In genomic region chr5:32132757-32133156, GRCh38 we compare ENCODE assay signal across 15 cellular contexts. TPM values are rescaled to one million over a fixed set of nuclear protein-coding genes. Genes with fewer than 3 reads are reported as not detected.
DNase-seq lines count a peak whose midpoint lies in the region; ATAC-seq and TF ChIP-seq lines count a peak whose summit lies in the region.
"Had no signal": no experiment of that assay in that cellular context is flagged by ENCODE, and none has a peak within 500 bp of the region (broad histone marks: within the 10 kb centered on the region; RNA-seq: fewer than 3 reads in every experiment).

No MANE protein-coding gene starts in this region.

- no peak for ATAC-seq in activated T-cell treated with anti-CD3 and anti-CD28 coated beads, Interleukin-2, amount 50 U/mL, for 72 hours (replicated peaks in 1 of 2)
- no peak for ATAC-seq in naive thymus-derived CD4-positive, alpha-beta T cell
- no peak for ATAC-seq in GM19035 (IDR thresholded peaks at IDR 0.05; ENCODE audit: unreplicated experiment)

- intact Hi-C loops in naive thymus-derived CD4-positive, alpha-beta T cell (cut with micrococcal nuclease): no loop called here

- POLR2A ChIA-PET in HEK293 (lab: Yijun Ruan, JAX): no interaction called here
- POLR2A ChIA-PET in naive thymus-derived CD4-positive, alpha-beta T cell (lab: Charles Lee): no interaction called here

- H3K27ac ChIP-seq in HEK293 (ENCODE audit: extremely low read depth, low read depth, low read length): no peak overlapping the region
- no peak overlapping the region for H3K27ac ChIP-seq in naive thymus-derived CD4-positive, alpha-beta T cell (ENCODE audit: low read depth, low read length)
- H3K27ac ChIP-seq: BLaER1 treated with 17β-estradiol and CSF1 and Interleukin-3, amounts not matched to agents 10 nM and 100 nM; HL-60 had no signal

- no peaks in the 10 kb centered on the region for H3K27me3 ChIP-seq in naive thymus-derived CD4-positive, alpha-beta T cell (ENCODE audit: control insufficient read depth in 2 of 2, insufficient read depth in 2 of 2, low read length in 2 of 2)
- H3K27me3 ChIP-seq: BLaER1 treated with 17β-estradiol and CSF1 and Interleukin-3, amounts not matched to agents 10 nM and 100 nM had no signal

- peaks cover 3 to 17% of the 10 kb centered on the region in 2 donors for H3K36me3 Mint-ChIP-seq in activated T-cell treated with anti-CD3 and anti-CD28 coated beads, Interleukin-2, amount 50 U/mL, for 72 hours (ENCODE audit: insufficient read depth in 2 of 2)
- H3K36me3 Mint-ChIP-seq in activated naive CD8-positive, alpha-beta T cell treated with anti-CD3 and anti-CD28 coated beads for 36 hours: peaks cover 38% of the 10 kb centered on the region
- peaks cover 4 to 44% (median 12%) of the 10 kb centered on the region in 5 donors for H3K36me3 Mint-ChIP-seq in naive thymus-derived CD4-positive, alpha-beta T cell

- peaks cover 18% of the 10 kb centered on the region for H3K4me1 ChIP-seq in HEK293 (ENCODE audit: control insufficient read depth, insufficient read depth, low read length)
- H3K4me1 ChIP-seq in naive thymus-derived CD4-positive, alpha-beta T cell (ENCODE audit: control insufficient read depth in 2 of 2, insufficient read depth in 2 of 2, low read length in 2 of 2): peaks cover 0 to 3% of the 10 kb centered on the region in 2 donors
- H3K4me1 ChIP-seq: BLaER1 treated with 17β-estradiol and CSF1 and Interleukin-3, amounts not matched to agents 10 nM and 100 nM had no signal

- peaks cover 34% of the 10 kb centered on the region for H3K4me1 Mint-ChIP-seq in activated T-cell treated with anti-CD3 and anti-CD28 coated beads, Interleukin-2, amount 50 U/mL, for 72 hours (ENCODE audit: low read depth)
- H3K4me1 Mint-ChIP-seq in activated naive CD8-positive, alpha-beta T cell treated with anti-CD3 and anti-CD28 coated beads for 36 hours: peaks cover 26% of the 10 kb centered on the region
- peaks cover 14 to 50% (median 35%) of the 10 kb centered on the region in 7 donors for H3K4me1 Mint-ChIP-seq in naive thymus-derived CD4-positive, alpha-beta T cell

- no peak for TF ChIP-seq CTCF in HEK293 (tag by site-specific recombination; IDR thresholded peaks at IDR 0.05)

- no peak for DNase-seq in activated T-cell treated with anti-CD3 and anti-CD28 coated beads, Interleukin-2, amount 50 U/mL, for 72 hours
- DNase-seq in activated T-cell treated with anti-CD3 and anti-CD28 coated beads for 4 hours (no peak), Kasumi-1 (lab: John Stamatoyannopoulos, UW) (no peak), NCI-H1436 treated with DMSO at 0.1 percent for 48 hours (lab: John Stamatoyannopoulos, UW) (no peak)
- no peak for DNase-seq in activated naive CD8-positive, alpha-beta T cell treated with anti-CD3 and anti-CD28 coated beads for 36 hours
- DNase-seq in naive thymus-derived CD4-positive, alpha-beta T cell: no peak
- DNase-seq: DND-41, HCEC 1CT, NCI-H2107, NCI-H2227 treated with DMSO at 0.1 percent for 48 hours, NCI-H524 had no signal

- no peak overlapping the region for H3K4me3 ChIP-seq in HEK293 (ENCODE audit: low read depth, low read length)
- H3K4me3 ChIP-seq in naive thymus-derived CD4-positive, alpha-beta T cell (ENCODE audit: low read length): no peak overlapping the region
- H3K4me3 ChIP-seq: BLaER1 treated with 17β-estradiol and CSF1 and Interleukin-3, amounts not matched to agents 10 nM and 100 nM had no signal

- H3K27me3 Mint-ChIP-seq in activated T-cell treated with anti-CD3 and anti-CD28 coated beads, Interleukin-2, amount 50 U/mL, for 72 hours (ENCODE audit: low read depth): no peaks in the 10 kb centered on the region
- no peaks in the 10 kb centered on the region for H3K27me3 Mint-ChIP-seq in activated naive CD8-positive, alpha-beta T cell treated with anti-CD3 and anti-CD28 coated beads for 36 hours
- H3K27me3 Mint-ChIP-seq in naive thymus-derived CD4-positive, alpha-beta T cell: no peaks in the 10 kb centered on the region

- H3K36me3 ChIP-seq in HEK293 (ENCODE audit: control insufficient read depth in 2 of 2, insufficient read depth in 1 of 2, low read length in 2 of 2): peaks cover 22 to 34% of the 10 kb centered on the region in 2 experiments
- H3K36me3 ChIP-seq in naive thymus-derived CD4-positive, alpha-beta T cell (ENCODE audit: control insufficient read depth in 2 of 3, insufficient read depth in 3 of 3, low read length in 3 of 3): peaks cover 4 to 13% (median 8%) of the 10 kb centered on the region in 3 experiments

- no peaks in the 10 kb centered on the region for H3K9me3 ChIP-seq in HEK293 (ENCODE audit: control insufficient read depth, insufficient read depth, low read depth, low read length)
- no peaks in the 10 kb centered on the region for H3K9me3 ChIP-seq in naive thymus-derived CD4-positive, alpha-beta T cell (ENCODE audit: control insufficient read depth in 2 of 3, low read length in 3 of 3)
- H3K9me3 ChIP-seq: BLaER1 treated with 17β-estradiol and CSF1 and Interleukin-3, amounts not matched to agents 10 nM and 100 nM had no signal

- H3K27ac Mint-ChIP-seq in activated T-cell treated with anti-CD3 and anti-CD28 coated beads, Interleukin-2, amount 50 U/mL, for 72 hours: peak overlapping the region; percentile 63
- H3K27ac Mint-ChIP-seq in activated naive CD8-positive, alpha-beta T cell treated with anti-CD3 and anti-CD28 coated beads for 36 hours: peak overlapping the region; percentile 31
- H3K27ac Mint-ChIP-seq in naive thymus-derived CD4-positive, alpha-beta T cell: peak overlapping the region in 5 of 9 donors; percentile 1 to 47 (median 19)

- CTCF ChIA-PET in HEK293 (lab: Yijun Ruan, JAX): interaction anchor here (0.7 kb wide), 1 partner anchor 278 kb away, joined by 3 read pairs; no protein-coding TSS in a partner anchor
- CTCF ChIA-PET in naive thymus-derived CD4-positive, alpha-beta T cell (lab: Charles Lee): no interaction called here

- H3K4me3 Mint-ChIP-seq in activated T-cell treated with anti-CD3 and anti-CD28 coated beads, Interleukin-2, amount 50 U/mL, for 72 hours: no peak overlapping the region
- no peak overlapping the region for H3K4me3 Mint-ChIP-seq in activated naive CD8-positive, alpha-beta T cell treated with anti-CD3 and anti-CD28 coated beads for 36 hours
- H3K4me3 Mint-ChIP-seq in naive thymus-derived CD4-positive, alpha-beta T cell: no peak overlapping the region

- H3K9me3 Mint-ChIP-seq in activated T-cell treated with anti-CD3 and anti-CD28 coated beads, Interleukin-2, amount 50 U/mL, for 72 hours: no peaks in the 10 kb centered on the region
- no peaks in the 10 kb centered on the region for H3K9me3 Mint-ChIP-seq in activated naive CD8-positive, alpha-beta T cell treated with anti-CD3 and anti-CD28 coated beads for 36 hours
- H3K9me3 Mint-ChIP-seq in naive thymus-derived CD4-positive, alpha-beta T cell: peaks cover 0 to 1% (median 0%) of the 10 kb centered on the region in 11 donors

TF ChIP-seq in HEK293, 187 proteins besides CTCF, POLR2A, EP300 and RAD21 (continues in another document):
- no peak for TF ChIP-seq TSHZ1 (tag by site-specific recombination; IDR thresholded peaks at IDR 0.05; ENCODE audit: borderline replicate concordance)
- TF ChIP-seq, protein P1, sequence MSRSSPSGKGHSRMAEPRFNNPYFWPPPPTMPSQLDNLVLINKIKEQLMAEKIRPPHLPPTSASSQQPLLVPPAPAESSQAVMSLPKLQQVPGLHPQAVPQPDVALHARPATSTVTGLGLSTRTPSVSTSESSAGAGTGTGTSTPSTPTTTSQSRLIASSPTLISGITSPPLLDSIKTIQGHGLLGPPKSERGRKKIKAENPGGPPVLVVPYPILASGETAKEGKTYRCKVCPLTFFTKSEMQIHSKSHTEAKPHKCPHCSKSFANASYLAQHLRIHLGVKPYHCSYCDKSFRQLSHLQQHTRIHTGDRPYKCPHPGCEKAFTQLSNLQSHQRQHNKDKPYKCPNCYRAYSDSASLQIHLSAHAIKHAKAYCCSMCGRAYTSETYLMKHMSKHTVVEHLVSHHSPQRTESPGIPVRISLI (tag by site-specific recombination; IDR thresholded peaks at IDR 0.05): peak; percentile 91

RNA-seq across cellular contexts. Expression of gene GOLPH3, which starts 41.4 kb away (rescaled TPM):
- total RNA-seq in activated T-cell treated with anti-CD3 and anti-CD28 coated beads, Interleukin-2, amount 50 U/mL, for 72 hours: 10 to 100 TPM; 72.3 to 73.2 TPM
- total RNA-seq in activated naive CD8-positive, alpha-beta T cell treated with anti-CD3 and anti-CD28 coated beads for 36 hours: 10 to 100 TPM; 68.0 to 72.6 TPM
- total RNA-seq in naive thymus-derived CD4-positive, alpha-beta T cell: 10 to 100 TPM; 46.9 to 66.5 (median 60.1) TPM
- 10 to 100 TPM; 83.9 to 86.1 TPM for polyA plus RNA-seq in naive thymus-derived CD4-positive, alpha-beta T cell
